9 cellular contexts compared by ENCODE assay signal in genomic region chr16:70252355-70252988, GRCh38. TPM values are rescaled to one million over a fixed set of nuclear protein-coding genes. Genes with fewer than 3 reads are reported as not detected.
DNase-seq lines count a peak whose midpoint lies in the region; ATAC-seq, FAIRE-seq and TF ChIP-seq lines count a peak whose summit lies in the region.
"Had no signal": no experiment of that assay in that cellular context is flagged by ENCODE, and none has a peak within 500 bp of the region (broad histone marks: within the 10 kb centered on the region; RNA-seq: fewer than 3 reads in every experiment).

No MANE protein-coding gene starts in this region.

- peak overlapping the region; percentile 94 for H3K27ac Mint-ChIP-seq in activated T-cell treated with anti-CD3 and anti-CD28 coated beads, Interleukin-2, amount 50 U/mL, for 24 hours
- peak overlapping the region; percentile 91 to 95 for H3K27ac Mint-ChIP-seq in effector memory CD8-positive, alpha-beta T cell
- H3K27ac Mint-ChIP-seq in stimulated activated memory B cell treated with anti-CD40 and anti-IgM and Interleukin-4, amounts not matched to agents 10 μg/mL and 1 μg/mL and 100 μg/mL, for 72 hours, result peak overlapping the region; percentile 69

- no peak overlapping the region for H3K4me3 ChIP-seq in PC-9

- H4K20me1 ChIP-seq in PC-9 (ENCODE audit: insufficient read depth), result peaks cover 48% of the 10 kb centered on the region

- no peaks in the 10 kb centered on the region for H3K27me3 Mint-ChIP-seq in activated T-cell treated with anti-CD3 and anti-CD28 coated beads, Interleukin-2, amount 50 U/mL, for 24 hours
- H3K27me3 Mint-ChIP-seq in effector memory CD8-positive, alpha-beta T cell, result no peaks in the 10 kb centered on the region
- no peaks in the 10 kb centered on the region for H3K27me3 Mint-ChIP-seq in stimulated activated memory B cell treated with anti-CD40 and anti-IgM and Interleukin-4, amounts not matched to agents 10 μg/mL and 1 μg/mL and 100 μg/mL, for 72 hours

- no peaks in the 10 kb centered on the region for H3K9me3 ChIP-seq in PC-9 (ENCODE audit: insufficient read depth, low read depth)

- peaks cover 86% of the 10 kb centered on the region for H3K36me3 Mint-ChIP-seq in activated T-cell treated with anti-CD3 and anti-CD28 coated beads, Interleukin-2, amount 50 U/mL, for 24 hours (ENCODE audit: low read depth)
- peaks cover 38% of the 10 kb centered on the region for H3K36me3 Mint-ChIP-seq in effector memory CD8-positive, alpha-beta T cell (ENCODE audit: insufficient read depth)
- H3K36me3 Mint-ChIP-seq in stimulated activated memory B cell treated with anti-CD40 and anti-IgM and Interleukin-4, amounts not matched to agents 10 μg/mL and 1 μg/mL and 100 μg/mL, for 72 hours, result no peaks in the 10 kb centered on the region

- peaks cover 25% of the 10 kb centered on the region for H3K36me3 ChIP-seq in PC-9 (ENCODE audit: low read depth)

- peaks cover 14% of the 10 kb centered on the region for H3K4me1 ChIP-seq in PC-9 (replicated peaks; ENCODE audit: insufficient read depth)

- no peak for DNase-seq in activated T-cell treated with anti-CD3 and anti-CD28 coated beads, Interleukin-2, amount 50 U/mL, for 24 hours
- DNase-seq in activated T-cell treated with anti-CD3 and anti-CD28 coated beads, Interleukin-2, amount 50 U/mL, for 1 hour, result no peak
- DNase-seq in PC-9 (no peak), GOT3 (lab: John Stamatoyannopoulos, UW) (no peak), RCC 7860 (ENCODE audit: low spot score) (no peak)
- no peak for DNase-seq in effector memory CD8-positive, alpha-beta T cell

- peak; percentile 67 for TF ChIP-seq CTCF in PC-9 (conservative IDR thresholded peaks at IDR 0.05)

- no peak overlapping the region for H3K4me2 ChIP-seq in PC-9

- H3K9me3 Mint-ChIP-seq in activated T-cell treated with anti-CD3 and anti-CD28 coated beads, Interleukin-2, amount 50 U/mL, for 24 hours, result no peaks in the 10 kb centered on the region
- no peaks in the 10 kb centered on the region for H3K9me3 Mint-ChIP-seq in effector memory CD8-positive, alpha-beta T cell
- no peaks in the 10 kb centered on the region for H3K9me3 Mint-ChIP-seq in stimulated activated memory B cell treated with anti-CD40 and anti-IgM and Interleukin-4, amounts not matched to agents 10 μg/mL and 1 μg/mL and 100 μg/mL, for 72 hours

- CTCF ChIA-PET in PC-9 (lab: Charles Lee), result interaction anchor here (0.6 kb wide), 1 partner anchor 1527 kb away, joined by 8 read pairs; no protein-coding TSS in a partner anchor

- H2AFZ ChIP-seq in PC-9, result no peak overlapping the region

- intact Hi-C loops in PC-9 (cut with micrococcal nuclease; ENCODE audit: unreplicated experiment), result no loop called here

- H3F3A ChIP-seq in PC-9 (ENCODE audit: insufficient read depth, low read depth), result peaks cover 44% of the 10 kb centered on the region

- peaks cover 22% of the 10 kb centered on the region for H3K4me1 Mint-ChIP-seq in activated T-cell treated with anti-CD3 and anti-CD28 coated beads, Interleukin-2, amount 50 U/mL, for 24 hours (ENCODE audit: low read depth)
- peaks cover 8% of the 10 kb centered on the region in 2 donors for H3K4me1 Mint-ChIP-seq in effector memory CD8-positive, alpha-beta T cell (ENCODE audit: low read depth in 2 of 2)
- H3K4me1 Mint-ChIP-seq in stimulated activated memory B cell treated with anti-CD40 and anti-IgM and Interleukin-4, amounts not matched to agents 10 μg/mL and 1 μg/mL and 100 μg/mL, for 72 hours, result peaks cover 10% of the 10 kb centered on the region

- H3K9me2 ChIP-seq in PC-9 (ENCODE audit: insufficient read depth), result no peaks in the 10 kb centered on the region

- no TSS peak for BruUV-seq in PC-9 (replicated peaks; lab: Mats Ljungman, UMichigan)

- H3K79me2 ChIP-seq in PC-9 (ENCODE audit: low read depth), result peaks cover 33% of the 10 kb centered on the region

- H3K27ac ChIP-seq in PC-9, result no peak overlapping the region

- ATAC-seq in effector memory CD8-positive, alpha-beta T cell (replicated peaks), result no peak
- no peak for ATAC-seq in stimulated activated memory B cell treated with anti-CD40 and anti-IgM and Interleukin-4, amounts not matched to agents 10 μg/mL and 1 μg/mL and 100 μg/mL, for 72 hours
- no peak for ATAC-seq in GM18861 (IDR thresholded peaks at IDR 0.05; ENCODE audit: unreplicated experiment)

- no peak for FAIRE-seq in RCC 7860 (lab: Jason Lieb, UNC)
- FAIRE-seq: islet of Langerhans had no signal

- no peaks in the 10 kb centered on the region for H3K27me3 ChIP-seq in PC-9 (ENCODE audit: insufficient read depth, low read depth)

- H3K4me3 Mint-ChIP-seq in activated T-cell treated with anti-CD3 and anti-CD28 coated beads, Interleukin-2, amount 50 U/mL, for 24 hours, result peak overlapping the region; percentile 87
- H3K4me3 Mint-ChIP-seq in effector memory CD8-positive, alpha-beta T cell, result peak overlapping the region in 1 of 2 donors; percentile 87
- H3K4me3 Mint-ChIP-seq in stimulated activated memory B cell treated with anti-CD40 and anti-IgM and Interleukin-4, amounts not matched to agents 10 μg/mL and 1 μg/mL and 100 μg/mL, for 72 hours, result no peak overlapping the region

- POLR2A ChIA-PET in PC-9 (lab: Charles Lee; ENCODE audit: unreplicated experiment), result no interaction called here

RNA-seq across cellular contexts. Expression of gene EXOSC6, which starts 0.7 kb away (rescaled TPM):
- total RNA-seq in PC-9 (2021), result 16.5 and 17.8 TPM in 2 replicates

RNA-seq across cellular contexts. Expression of gene AARS1, which starts 36.8 kb away (rescaled TPM):
- 142 and 180 TPM in 2 replicates for total RNA-seq in PC-9 (2021)

RNA-seq across cellular contexts. Expression of gene DDX19B, which starts 46.5 kb away (rescaled TPM):
- total RNA-seq in PC-9 (2021), result 40.1 and 42.1 TPM in 2 replicates
